Comparison of ENCODE assay signal across 12 cellular contexts in the genomic region with DNA sequence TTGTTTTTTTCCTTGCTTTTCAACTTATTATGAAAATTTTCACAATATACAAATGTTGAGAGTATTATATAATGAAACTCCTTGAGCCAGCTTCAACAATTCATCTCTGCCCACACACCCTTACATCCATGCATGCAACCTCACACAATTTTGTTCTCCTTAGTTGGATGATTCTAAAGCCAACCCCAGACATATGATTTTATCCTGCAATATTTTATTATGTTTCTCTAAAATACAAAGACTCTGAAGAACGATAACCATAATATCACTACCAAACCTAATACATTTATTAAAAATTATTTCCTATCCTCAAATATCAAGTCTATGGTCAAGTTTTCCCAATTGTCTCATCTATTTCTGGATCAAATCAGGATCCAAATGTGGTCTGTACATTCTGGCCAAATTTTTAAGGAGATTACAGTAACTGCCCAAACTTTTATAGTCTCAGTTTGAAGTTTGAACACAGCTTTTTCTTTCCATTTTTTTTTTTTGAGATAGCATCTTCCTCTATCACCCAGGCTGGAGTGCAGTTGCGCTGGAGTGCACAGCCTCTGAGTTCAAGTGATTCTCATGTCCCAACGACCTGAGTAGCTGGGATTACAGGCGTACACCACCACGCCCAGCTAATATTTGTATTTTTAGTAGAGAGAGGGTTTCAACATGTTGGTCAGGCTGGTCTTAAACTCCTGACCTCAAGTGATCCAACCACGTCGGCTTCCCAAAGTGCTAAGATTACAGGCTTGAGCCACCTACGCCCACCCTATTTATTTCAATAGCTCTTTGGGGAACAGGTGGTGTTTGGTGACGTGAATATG.
A peak's percentile ranks its signal among the peaks of the same experiment; 100 is the strongest.
DNase-seq lines count a peak whose midpoint lies in the region; ATAC-seq, FAIRE-seq and TF ChIP-seq lines count a peak whose summit lies in the region.
"Had no signal": no experiment of that assay in that cellular context is flagged by ENCODE, and none has a peak within 500 bp of the region (broad histone marks: within the 10 kb centered on the region; RNA-seq: fewer than 3 reads in every experiment).

No MANE protein-coding gene starts in this region.

- peaks cover 17% of the 10 kb centered on the region for H3K4me1 ChIP-seq in SJSA1 (replicated peaks)
- no peaks in the 10 kb centered on the region for H3K4me1 ChIP-seq in parathyroid adenoma
- peaks cover 11% of the 10 kb centered on the region in 2 donors for H3K4me1 ChIP-seq in kidney (ENCODE audit: control insufficient read depth in 1 of 2, insufficient read depth in 1 of 2, low read depth in 1 of 2, low read length in 2 of 2)
- H3K4me1 ChIP-seq: Caco-2, pancreas had no signal

- H3K9me3 ChIP-seq in SJSA1 (replicated peaks) = no peaks in the 10 kb centered on the region
- no peaks in the 10 kb centered on the region for H3K9me3 ChIP-seq in parathyroid adenoma (ENCODE audit: control insufficient read depth, low read length)
- no peaks in the 10 kb centered on the region for H3K9me3 ChIP-seq in kidney (ENCODE audit: control insufficient read depth in 1 of 2, low read length in 2 of 2)
- H3K9me3 ChIP-seq: Caco-2, pancreas had no signal

- no peak for FAIRE-seq in kidney (lab: Jason Lieb, UNC)

- H3K4me3 ChIP-seq in SJSA1 (no peak overlapping the region), parathyroid adenoma (ENCODE audit: low read depth, low read length) (no peak overlapping the region), kidney (ENCODE audit: low read length in 2 of 2) (no peak overlapping the region)
- H3K4me3 ChIP-seq: pancreas had no signal

- no peaks in the 10 kb centered on the region for H3K79me2 ChIP-seq in parathyroid adenoma

- H3K4me2 ChIP-seq in parathyroid adenoma (ENCODE audit: low read length) = no peak overlapping the region

- no peak for ATAC-seq in GM21390 (IDR thresholded peaks at IDR 0.05; ENCODE audit: unreplicated experiment)
- ATAC-seq: activated CD8-positive, alpha-beta T cell treated with anti-CD3 and anti-CD28 coated beads for 36 hours had no signal

- H3K27me3 ChIP-seq in SJSA1 (replicated peaks) (no peaks in the 10 kb centered on the region), parathyroid adenoma (ENCODE audit: control insufficient read depth, insufficient read depth, low read length) (no peaks in the 10 kb centered on the region)
- H3K27me3 ChIP-seq: pancreas had no signal

- peak overlapping the region; percentile 74 for H3K27ac ChIP-seq in SJSA1
- H3K27ac ChIP-seq in parathyroid adenoma = peak overlapping the region; percentile 9
- H3K27ac ChIP-seq in kidney (ENCODE audit: low read depth in 2 of 2, low read length in 2 of 2) = peak overlapping the region in 1 of 2 donors; percentile 64
- H3K27ac ChIP-seq: pancreas had no signal

- H3K9ac ChIP-seq in parathyroid adenoma = no peak overlapping the region
- no peak overlapping the region for H3K9ac ChIP-seq in kidney (ENCODE audit: low read length in 2 of 2)

- H2AFZ ChIP-seq in parathyroid adenoma = no peak overlapping the region

- intact Hi-C loops in kidney (cut with DNase I) = no loop called here

- no peak for TF ChIP-seq CTCF in parathyroid adenoma (IDR thresholded peaks at IDR 0.05)
- no peak for TF ChIP-seq CTCF in kidney (IDR thresholded peaks at IDR 0.05; ENCODE audit: borderline replicate concordance, extremely low read depth, insufficient read depth)

- no peaks in the 10 kb centered on the region for H3K36me3 ChIP-seq in SJSA1
- H3K36me3 ChIP-seq in parathyroid adenoma (ENCODE audit: control insufficient read depth, insufficient read depth, low read length) = no peaks in the 10 kb centered on the region
- H3K36me3 ChIP-seq in kidney (ENCODE audit: control insufficient read depth in 1 of 2, insufficient read depth in 2 of 2, low read length in 2 of 2) = no peaks in the 10 kb centered on the region
- H3K36me3 ChIP-seq: pancreas had no signal

- DNase-seq in SJSA1 (ENCODE audit: low read depth in 1 of 2, low spot score in 2 of 2) (no peak), fibroblast of peridontal ligament (ENCODE audit: extremely low read depth) (peak; percentile 65), kidney (no peak), NCI-H146 treated with DMSO at 0.1 percent for 48 hours (lab: John Stamatoyannopoulos, UW; ENCODE audit: unreplicated experiment) (no peak), RKO (ENCODE audit: low spot score) (no peak)
- DNase-seq: activated CD8-positive, alpha-beta T cell treated with anti-CD3 and anti-CD28 coated beads for 36 hours; activated naive CD4-positive, alpha-beta T cell treated with anti-CD3 and anti-CD28 coated beads, Interleukin-2, amount 10 ng/mL, durations not matched to agents 7 days and 5 days; Caco-2; OCI-M1; pancreas had no signal
